9 cellular contexts compared by ENCODE assay signal in the genomic region with DNA sequence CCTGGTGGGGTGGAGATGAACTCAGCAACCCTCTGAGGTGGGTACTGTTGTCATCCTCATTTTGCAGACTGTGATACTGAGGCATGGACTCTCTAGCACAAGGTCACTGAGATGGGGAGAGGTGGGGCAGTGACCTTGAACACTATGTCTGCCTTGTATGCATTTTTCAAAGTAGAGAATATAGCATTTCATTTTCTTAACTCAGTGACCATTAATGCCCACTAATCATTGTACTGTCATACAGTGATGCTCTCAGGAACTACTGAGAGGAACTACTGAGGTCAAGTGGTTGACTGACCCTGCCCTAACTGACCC. TPM values are rescaled to one million over a fixed set of nuclear protein-coding genes. Genes with fewer than 3 reads are reported as not detected.
DNase-seq lines count a peak whose midpoint lies in the region; ATAC-seq and TF ChIP-seq lines count a peak whose summit lies in the region.
"Had no signal": no experiment of that assay in that cellular context is flagged by ENCODE, and none has a peak within 500 bp of the region (broad histone marks: within the 10 kb centered on the region; RNA-seq: fewer than 3 reads in every experiment).

No MANE protein-coding gene starts in this region.

- intact Hi-C loops in right cardiac atrium (cut with DNase I) = no loop called here
- intact Hi-C loops in left ventricle myocardium superior (cut with micrococcal nuclease) = no loop called here
- intact Hi-C loops in left lung (cut with DNase I) = no loop called here
- intact Hi-C loops in uterus (cut with DNase I; ENCODE audit: low total_unique reads) = no loop called here

- peak overlapping the region; percentile 71 for H3K27ac ChIP-seq in right cardiac atrium (ENCODE audit: low read length)
- peak overlapping the region; percentile 93 to 96 for H3K27ac ChIP-seq in left lung
- H3K27ac ChIP-seq in uterus = peak overlapping the region; percentile 95 to 96

- ATAC-seq in right cardiac atrium = no peak
- no peak for ATAC-seq in left ventricle myocardium superior
- no peak for ATAC-seq in left lung
- ATAC-seq in HG02981 (IDR thresholded peaks at IDR 0.05; ENCODE audit: unreplicated experiment) = no peak

- H3K9me3 ChIP-seq in right cardiac atrium (ENCODE audit: control insufficient read depth, low read length) (no peaks in the 10 kb centered on the region), adipocyte (ENCODE audit: control insufficient read depth, low read length) (no peaks in the 10 kb centered on the region), left lung (no peaks in the 10 kb centered on the region), uterus (no peaks in the 10 kb centered on the region)

- TF ChIP-seq CTCF in left lung (IDR thresholded peaks at IDR 0.05) (no peak), uterus (IDR thresholded peaks at IDR 0.05) (no peak)

- H3K36me3 ChIP-seq in adipocyte (ENCODE audit: control insufficient read depth, insufficient read depth, low read length, severe bottlenecking) = peaks cover 12% of the 10 kb centered on the region
- peaks cover 0 to 7% of the 10 kb centered on the region in 2 donors for H3K36me3 ChIP-seq in left lung
- H3K36me3 ChIP-seq in uterus = no peaks in the 10 kb centered on the region

- TF ChIP-seq POLR2A in uterus (IDR thresholded peaks at IDR 0.05) = no peak

- peak in 1 of 3 donors; percentile 20 for DNase-seq in right cardiac atrium
- DNase-seq in left ventricle myocardium superior = no peak
- no peak for DNase-seq in adipocyte (ENCODE audit: low read depth)
- no peak for DNase-seq in left lung
- DNase-seq in uterus = no peak
- no peak for DNase-seq in germinal center (ENCODE audit: low spot score)
- no peak for DNase-seq in NCI-H524 treated with DMSO at 0.1 percent for 48 hours (lab: John Stamatoyannopoulos, UW)
- DNase-seq: stimulated activated CD4-positive, alpha-beta T cell treated with anti-CD3 and anti-CD28 coated beads, Interleukin-1b, Interleukin-23, amount 100 ng/mL, for 48 hours had no signal

- H3K4me1 ChIP-seq in right cardiac atrium (ENCODE audit: control insufficient read depth, insufficient read depth, low read length) (peaks cover 8% of the 10 kb centered on the region), adipocyte (ENCODE audit: control insufficient read depth, insufficient read depth, low read length) (peaks cover 48% of the 10 kb centered on the region), left lung (peaks cover 22 to 61% of the 10 kb centered on the region in 2 donors), uterus (no peaks in the 10 kb centered on the region)

- peak overlapping the region; percentile 91 for H3K9ac ChIP-seq in adipocyte (ENCODE audit: low read length)

- H3K4me3 ChIP-seq in right cardiac atrium (ENCODE audit: low read length) (peak overlapping the region; percentile 70), adipocyte (ENCODE audit: low read length) (peak overlapping the region; percentile 88), left lung (peak overlapping the region in 1 of 2 donors; percentile 94), uterus (peak overlapping the region in 1 of 2 donors; percentile 98)

- no peaks in the 10 kb centered on the region for H3K27me3 ChIP-seq in right cardiac atrium (ENCODE audit: control insufficient read depth, insufficient read depth)
- no peaks in the 10 kb centered on the region for H3K27me3 ChIP-seq in adipocyte (replicated peaks; ENCODE audit: control insufficient read depth, insufficient read depth, low read length)
- no peaks in the 10 kb centered on the region for H3K27me3 ChIP-seq in left lung
- H3K27me3 ChIP-seq in uterus = no peaks in the 10 kb centered on the region

RNA-seq across cellular contexts. Expression of a gene that starts 2.1 kb away (rescaled TPM):
- 10 to 100 TPM; 18.8 to 28.0 (median 24.7) TPM for total RNA-seq in right cardiac atrium
- polyA plus RNA-seq in right cardiac atrium = 18.1 TPM
- total RNA-seq in left ventricle myocardium superior = 11.3 TPM
- 10 to 100 TPM; 15.8 to 21.2 TPM for total RNA-seq in left lung
- 10 to 100 TPM; 39.4 to 98.4 (median 71.7) TPM for total RNA-seq in uterus

RNA-seq across cellular contexts. Expression of a gene that starts 2.2 kb away (rescaled TPM):
- total RNA-seq in right cardiac atrium (10 to 100 TPM; 27.9 to 35.4 (median 33.4) TPM), left ventricle myocardium superior (27.8 TPM), left lung (10 to 100 TPM; 41.6 to 53.3 TPM), uterus (100 to 1,000 TPM in 1 of 4 donors, 10 to 100 TPM in 3; 31.9 to 110 (median 72.5) TPM)
- 28.0 TPM for polyA plus RNA-seq in right cardiac atrium

RNA-seq across cellular contexts. Expression of a gene that starts 16.9 kb away (rescaled TPM):
- total RNA-seq in right cardiac atrium = 1 to 10 TPM; 4.5 to 5.1 (median 4.9) TPM
- polyA plus RNA-seq in right cardiac atrium = 1.5 TPM
- 2.0 TPM for total RNA-seq in left ventricle myocardium superior
- 1 to 10 TPM; 1.7 to 2.6 TPM for total RNA-seq in left lung
- 10 to 100 TPM in 1 of 4 donors, 1 to 10 TPM in 3; 2.9 to 10.2 (median 4.5) TPM for total RNA-seq in uterus
